ENCODE assay signal across 11 cellular contexts in genomic region chr7:148540041-148540738, GRCh38. TPM values are rescaled to one million over a fixed set of nuclear protein-coding genes. Genes with fewer than 3 reads are reported as not detected.
DNase-seq lines count a peak whose midpoint lies in the region; ATAC-seq and TF ChIP-seq lines count a peak whose summit lies in the region.
"Had no signal": no experiment of that assay in that cellular context is flagged by ENCODE, and none has a peak within 500 bp of the region (broad histone marks: within the 10 kb centered on the region; RNA-seq: fewer than 3 reads in every experiment).

No MANE protein-coding gene starts in this region.

- no peaks in the 10 kb centered on the region for H3K36me3 ChIP-seq in RWPE2 (ENCODE audit: low read depth)

- peak; percentile 98 for ATAC-seq in RWPE2 (ENCODE audit: low read depth)
- ATAC-seq in T-helper 17 cell, result no peak
- no peak for ATAC-seq in HG03025 (IDR thresholded peaks at IDR 0.05; ENCODE audit: low FRiP score, unreplicated experiment)

- no peaks in the 10 kb centered on the region for H3K36me3 Mint-ChIP-seq in T-helper 17 cell (ENCODE audit: low read depth)

- no peak overlapping the region for H3K4me3 Mint-ChIP-seq in T-helper 17 cell

- no peak overlapping the region for H3K27ac Mint-ChIP-seq in T-helper 17 cell

- no peaks in the 10 kb centered on the region for H3K4me1 ChIP-seq in RWPE2 (ENCODE audit: insufficient read depth, poor library complexity, severe bottlenecking)

- no peaks in the 10 kb centered on the region for H3K27me3 ChIP-seq in RWPE2 (ENCODE audit: insufficient read depth, poor library complexity, severe bottlenecking)

- H3K9me3 ChIP-seq in RWPE2 (ENCODE audit: severe bottlenecking) (no peaks in the 10 kb centered on the region), T-helper 17 cell (ENCODE audit: control insufficient read depth, low read length, poor library complexity, severe bottlenecking) (no peaks in the 10 kb centered on the region)

- H3K4me3 ChIP-seq in RWPE2 (ENCODE audit: severe bottlenecking), result no peak overlapping the region
- peak overlapping the region; percentile 37 for H3K4me3 ChIP-seq in fibroblast of the aortic adventitia (ENCODE audit: low read depth, low read length)

- H3K27me3 Mint-ChIP-seq in T-helper 17 cell, result peaks cover 22% of the 10 kb centered on the region

- H3K4me1 Mint-ChIP-seq in T-helper 17 cell, result peaks cover 6% of the 10 kb centered on the region

- peak; percentile 62 for DNase-seq in EH (ENCODE audit: low read depth)
- no peak for DNase-seq in RWPE2 (ENCODE audit: low spot score)
- DNase-seq in fibroblast of the aortic adventitia (ENCODE audit: low read depth), result peak; percentile 91
- peak; percentile 6 for DNase-seq in occipital lobe (lab: John Stamatoyannopoulos, UW)
- DNase-seq in DMS153 (lab: John Stamatoyannopoulos, UW), result no peak
- no peak for DNase-seq in central memory CD4-positive, alpha-beta T cell
- DNase-seq in T-helper 17 cell, result no peak
- DNase-seq: COR-L47; NCI-H1436; stimulated activated CD4-positive, alpha-beta T cell treated with anti-CD3 and anti-CD28 coated beads, Interleukin-4, amount 100 ng/mL, for 4 hours had no signal

- TF ChIP-seq CTCF in RWPE2 (IDR thresholded peaks at IDR 0.05; ENCODE audit: poor library complexity, severe bottlenecking), result no peak
- no peak for TF ChIP-seq CTCF in fibroblast of the aortic adventitia (IDR thresholded peaks at IDR 0.05; ENCODE audit: insufficient read depth, low read length)

- no peak overlapping the region for H3K27ac ChIP-seq in RWPE2 (ENCODE audit: poor library complexity, severe bottlenecking)

RNA-seq across cellular contexts. Expression of gene C7orf33, which starts 50.4 kb away (rescaled TPM):
- total RNA-seq in fibroblast of the aortic adventitia (ENCODE audit: low replicate concordance) (not detected in 2 replicates), occipital lobe (not detected), T-helper 17 cell (not detected)

Comparison
In these comparisons a context has a peak if more than half of its experiments do, and no peak if none do; other contexts are left out.
1. DNase-seq: peak in EH (single experiment), fibroblast of the aortic adventitia (single experiment) and occipital lobe (single experiment); none in RWPE2 (single experiment), DMS153 (single experiment), central memory CD4-positive, alpha-beta T cell (single experiment) and T-helper 17 cell (0 of 3).